Comparison of ENCODE assay signal across 1 cellular context in the genomic region with DNA sequence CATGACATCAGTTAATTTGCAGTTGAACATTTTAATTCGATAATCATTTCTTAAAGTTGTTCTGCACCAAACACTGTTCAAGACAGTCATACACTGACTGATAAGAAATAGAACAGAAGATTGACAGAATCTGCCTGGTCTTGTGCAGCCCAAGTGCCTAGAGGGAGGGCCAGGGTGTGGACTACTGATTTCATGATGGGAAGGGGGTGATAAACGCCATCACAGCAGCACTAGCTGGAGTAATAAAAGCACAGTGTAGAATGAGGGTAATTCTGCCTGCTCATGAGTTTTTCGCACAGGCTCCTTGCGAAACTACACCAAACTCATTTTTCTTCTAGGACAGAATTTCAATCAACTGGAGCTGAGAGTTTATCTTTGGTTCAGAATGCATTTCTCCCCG.
TF ChIP-seq lines count a peak whose summit lies in the region.

No MANE protein-coding gene starts in this region.

TF ChIP-seq in H1, 55 proteins besides CTCF, POLR2A, EP300 and RAD21 (continued from another document):
- TF ChIP-seq MAFK (IDR thresholded peaks at IDR 0.05; ENCODE audit: low read depth, low read length): no peak
- no peak for TF ChIP-seq SP1 (IDR thresholded peaks at IDR 0.05; ENCODE audit: low read depth, low read length)
- TF ChIP-seq ZNF274 (IDR thresholded peaks at IDR 0.05; ENCODE audit: borderline replicate concordance, extremely low read depth, low read length): no peak
- TF ChIP-seq BRCA1 (IDR thresholded peaks at IDR 0.05; ENCODE audit: low read depth, low read length): no peak
- no peak for TF ChIP-seq CTBP2 (IDR thresholded peaks at IDR 0.05; ENCODE audit: borderline replicate concordance, insufficient read depth, insufficient read length, low read length)
- no peak for TF ChIP-seq PHF8 (conservative IDR thresholded peaks at IDR 0.05; ENCODE audit: low read depth, low read length)
- no peak for TF ChIP-seq CHD1 (IDR thresholded peaks at IDR 0.05; ENCODE audit: low read depth, low read length)
- TF ChIP-seq TBP (IDR thresholded peaks at IDR 0.05; ENCODE audit: low read depth, low read length): no peak
- TF ChIP-seq KDM5A (IDR thresholded peaks at IDR 0.05; ENCODE audit: low read length): no peak
